8 cellular contexts compared by ENCODE assay signal in the genomic region with DNA sequence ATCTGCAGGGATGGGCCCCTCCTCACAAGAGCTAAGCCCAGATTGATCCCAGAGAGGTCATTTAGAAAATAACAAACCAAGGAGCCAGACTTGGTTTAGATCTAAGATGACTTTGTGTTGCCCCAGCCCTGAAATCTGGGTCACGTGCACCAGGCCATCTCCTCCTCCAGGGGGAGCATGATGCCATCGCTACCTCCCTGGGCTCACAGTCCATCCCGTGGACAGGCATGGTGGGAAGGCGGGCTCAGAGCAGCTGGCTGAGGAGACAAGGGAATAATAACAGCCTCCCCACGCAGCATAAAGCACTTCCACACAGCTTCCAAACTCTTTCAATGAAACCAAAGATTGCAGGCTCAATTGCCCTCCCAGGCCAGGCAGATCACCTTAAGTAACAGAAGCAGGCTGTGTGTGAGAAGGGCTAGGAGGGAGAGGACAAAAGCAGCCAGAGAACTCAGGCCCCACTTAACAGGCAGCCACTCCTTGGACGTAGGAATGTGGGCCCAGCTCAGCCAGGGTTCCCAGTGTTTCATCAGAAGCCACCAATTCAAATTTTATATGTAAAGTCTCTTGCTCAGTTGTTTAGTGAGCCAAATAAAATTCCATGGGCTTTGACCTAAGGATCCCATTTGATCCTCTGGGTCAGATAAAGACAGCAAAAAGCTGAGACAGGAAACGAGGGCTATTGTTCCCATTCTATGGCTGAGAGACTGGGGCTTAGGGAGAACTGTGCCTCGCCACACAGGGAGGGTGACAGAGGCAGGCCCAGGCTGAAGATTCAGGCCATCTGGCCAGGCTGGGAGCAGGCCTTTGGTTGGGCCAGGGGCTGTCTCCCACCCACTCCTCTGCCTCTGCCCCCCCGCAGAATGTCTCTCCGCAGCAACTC.
DNase-seq lines count a peak whose midpoint lies in the region; ATAC-seq and TF ChIP-seq lines count a peak whose summit lies in the region.

No MANE protein-coding gene starts in this region.

- H3K27me3 Mint-ChIP-seq in activated CD8-positive, alpha-beta T cell treated with anti-CD3 and anti-CD28 coated beads, Interleukin-2, amount 10 ng/mL, durations not matched to agents 7 days and 5 days (ENCODE audit: low read depth) = no peaks in the 10 kb centered on the region

- BruUV-seq in IMR-90 (replicated peaks; lab: Mats Ljungman, UMichigan) = no TSS peak

- H3K27me3 ChIP-seq in IMR-90 (ENCODE audit: control insufficient read depth, insufficient read depth, low read length) (no peaks in the 10 kb centered on the region), left ventricle myocardium inferior (ENCODE audit: low read depth) (no peaks in the 10 kb centered on the region), smooth muscle cell (ENCODE audit: low read depth) (no peaks in the 10 kb centered on the region)

- no peak overlapping the region for H2BK15ac ChIP-seq in IMR-90 (ENCODE audit: low read depth, low read length)

- H4K5ac ChIP-seq in IMR-90 (ENCODE audit: low read depth, low read length) = peak overlapping the region; percentile 4; the same call in 1 of the 2 replicates

- no peak overlapping the region for H3K56ac ChIP-seq in IMR-90 (ENCODE audit: extremely low read depth, insufficient read depth, low read length)

- H3K4me2 ChIP-seq in IMR-90 (ENCODE audit: low read depth, low read length) (no peak overlapping the region), smooth muscle cell (no peak overlapping the region)

- peak overlapping the region; percentile 18 for H2AK9ac ChIP-seq in IMR-90 (replicated peaks; ENCODE audit: low read depth, low read length, poor library complexity)

- no peaks in the 10 kb centered on the region for H3K36me3 Mint-ChIP-seq in activated CD8-positive, alpha-beta T cell treated with anti-CD3 and anti-CD28 coated beads, Interleukin-2, amount 10 ng/mL, durations not matched to agents 7 days and 5 days (ENCODE audit: low read depth)

- dilution Hi-C loops in IMR-90 (cut with HindIII; ENCODE audit: low sequenced_read_pairs, unreplicated experiment) = no loop called here

- no peak overlapping the region for H3K4me3 ChIP-seq in IMR-90 (ENCODE audit: insufficient read depth, low read depth, low read length)
- H3K4me3 ChIP-seq in left ventricle myocardium inferior = no peak overlapping the region
- H3K4me3 ChIP-seq in smooth muscle cell = no peak overlapping the region

- H4K20me1 ChIP-seq in IMR-90 (ENCODE audit: insufficient read depth, low read length) (no peaks in the 10 kb centered on the region), smooth muscle cell (ENCODE audit: low read depth) (no peaks in the 10 kb centered on the region)

- H3K4me1 Mint-ChIP-seq in activated CD8-positive, alpha-beta T cell treated with anti-CD3 and anti-CD28 coated beads, Interleukin-2, amount 10 ng/mL, durations not matched to agents 7 days and 5 days (ENCODE audit: low read depth) = no peaks in the 10 kb centered on the region

- H3K18ac ChIP-seq in IMR-90 (ENCODE audit: low read depth, low read length) = no peak overlapping the region

- H3K23ac ChIP-seq in IMR-90 (ENCODE audit: low read depth, low read length) = no peak overlapping the region

- 92% methylated on average over 2 of the region's 10 CpGs; no CpG with 5 or more reads in 1 of the 2 experiments for whole genome bisulfite sequencing in IMR-90 (ENCODE audit: extremely low coverage in 2 of 2, insufficient read length in 1 of 2), 2 experiments
- 41% methylated on average over 10 of the region's 10 CpGs for WGBS in smooth muscle cell (ENCODE audit: low lambda C conversion rate)

- peak; percentile 67 for TF ChIP-seq CTCF in IMR-90 (conservative IDR thresholded peaks at IDR 0.05; ENCODE audit: low read depth, low read length)
- peak; percentile 60 for TF ChIP-seq CTCF in left ventricle myocardium inferior (IDR thresholded peaks at IDR 0.05; ENCODE audit: borderline replicate concordance)
- peak; percentile 56 for TF ChIP-seq CTCF in smooth muscle cell (IDR thresholded peaks at IDR 0.05; ENCODE audit: borderline replicate concordance, insufficient read depth, poor library complexity, severe bottlenecking)

- no peak overlapping the region for H4K91ac ChIP-seq in IMR-90 (ENCODE audit: insufficient read depth, low read depth, low read length)

- H2BK5ac ChIP-seq in IMR-90 (ENCODE audit: low read depth, low read length, poor library complexity, severe bottlenecking) = no peak overlapping the region

- no peak overlapping the region for H3K9ac ChIP-seq in IMR-90 (ENCODE audit: low read depth, low read length)
- no peak overlapping the region for H3K9ac ChIP-seq in smooth muscle cell (ENCODE audit: low read depth)

- H2BK20ac ChIP-seq in IMR-90 (ENCODE audit: low read depth, low read length) = 0 out of 2 replicates have a peak overlapping the region, but pooled peaks have one; percentile 1

- peak; percentile 57 for TF ChIP-seq RAD21 in IMR-90 (IDR thresholded peaks at IDR 0.05; ENCODE audit: low read length)

- H3K36me3 ChIP-seq in IMR-90 (ENCODE audit: control insufficient read depth, insufficient read depth, low read length) (no peaks in the 10 kb centered on the region), left ventricle myocardium inferior (no peaks in the 10 kb centered on the region), smooth muscle cell (ENCODE audit: low read depth) (no peaks in the 10 kb centered on the region)

- DNase-seq in NCI-H345 (lab: John Stamatoyannopoulos, UW) = peak; percentile 12
- DNase-seq in NCI-H345 treated with DMSO at 0.1 percent for 48 hours (lab: John Stamatoyannopoulos, UW; ENCODE audit: unreplicated experiment) = no peak
- peak; percentile 60 for DNase-seq in IMR-90
- peak; percentile 30 for DNase-seq in activated CD8-positive, alpha-beta T cell treated with anti-CD3 and anti-CD28 coated beads, Interleukin-2, amount 10 ng/mL, durations not matched to agents 7 days and 5 days
- no peak for DNase-seq in left ventricle myocardium inferior
- DNase-seq in smooth muscle cell (lab: John Stamatoyannopoulos, UW; ENCODE audit: unreplicated experiment) = peak; percentile 12
- DNase-seq in activated effector memory CD4-positive, alpha-beta T cell treated with Interleukin-2 at 50 U/mL for 16 hours = no peak
- DNase-seq in activated CD4-positive, CD25-positive, alpha-beta regulatory T cell treated with anti-CD3 and anti-CD28 coated beads, Interleukin-2, amount 50 U/mL, for 72 hours = no peak

- POLR2A ChIA-PET in IMR-90 (lab: Charles Lee; ENCODE audit: unreplicated experiment) = no interaction called here
- POLR2A ChIA-PET in activated CD8-positive, alpha-beta T cell treated with anti-CD3 and anti-CD28 coated beads, Interleukin-2, amount 10 ng/mL, durations not matched to agents 7 days and 5 days (lab: Charles Lee) = no interaction called here

- H4K8ac ChIP-seq in IMR-90 (ENCODE audit: low read depth in 2 of 2, low read length in 2 of 2) = peak overlapping the region in 1 of 2 experiments; percentile 27; a peak in 1 of 4 replicates

- H3K9me3 Mint-ChIP-seq in activated CD8-positive, alpha-beta T cell treated with anti-CD3 and anti-CD28 coated beads, Interleukin-2, amount 10 ng/mL, durations not matched to agents 7 days and 5 days (ENCODE audit: insufficient read depth) = no peaks in the 10 kb centered on the region

- TF ChIP-seq POLR2A in IMR-90 (IDR thresholded peaks at IDR 0.05; ENCODE audit: low read depth, low read length) = no peak

- no peak overlapping the region for H3K4me3 Mint-ChIP-seq in activated CD8-positive, alpha-beta T cell treated with anti-CD3 and anti-CD28 coated beads, Interleukin-2, amount 10 ng/mL, durations not matched to agents 7 days and 5 days

- H2BK120ac ChIP-seq in IMR-90 (ENCODE audit: low read depth, low read length) = peak overlapping the region; percentile 44; the same call in 1 of the 2 replicates

- in situ Hi-C loops in IMR-90 (cut with MboI; ENCODE audit: low sequenced_read_pairs) = loop anchor here (25.0 kb wide), 1 partner anchor 390 kb away; no protein-coding TSS in a partner anchor

- ATAC-seq in IMR-90 (ENCODE audit: low read depth) = peak; percentile 98
- ATAC-seq in activated CD8-positive, alpha-beta T cell treated with anti-CD3 and anti-CD28 coated beads, Interleukin-2, amount 10 ng/mL, durations not matched to agents 7 days and 5 days = no peak

- H2AK5ac ChIP-seq in IMR-90 (ENCODE audit: low read depth, low read length) = 0 out of 2 replicates have a peak overlapping the region, but pooled peaks have one; percentile 12

- CTCF ChIA-PET in IMR-90 (lab: Yijun Ruan, JAX) = interaction anchor here (1.1 to 1.9 kb wide), 2 partner anchors 13 to 79 kb away, joined by 3 to 8 read pairs; no protein-coding TSS in a partner anchor
- CTCF ChIA-PET in activated CD8-positive, alpha-beta T cell treated with anti-CD3 and anti-CD28 coated beads, Interleukin-2, amount 10 ng/mL, durations not matched to agents 7 days and 5 days (lab: Charles Lee) = interaction anchor here (3.9 kb wide), 1 partner anchor 13 kb away, joined by 18 read pairs; no protein-coding TSS in a partner anchor

- peak overlapping the region; percentile 76 for H2AFZ ChIP-seq in IMR-90 (replicated peaks; ENCODE audit: low read length, poor library complexity)
- peak overlapping the region; percentile 10 for H2AFZ ChIP-seq in smooth muscle cell (ENCODE audit: low read depth)

- H3K9me3 ChIP-seq in IMR-90 (ENCODE audit: control insufficient read depth, insufficient read depth, low read length) (no peaks in the 10 kb centered on the region), left ventricle myocardium inferior (replicated peaks) (no peaks in the 10 kb centered on the region), smooth muscle cell (replicated peaks; ENCODE audit: low read depth) (no peaks in the 10 kb centered on the region)

- no peaks in the 10 kb centered on the region for H3K79me1 ChIP-seq in IMR-90 (ENCODE audit: low read depth in 1 of 2, low read length in 2 of 2)

- H3K4me1 ChIP-seq in IMR-90 (ENCODE audit: control insufficient read depth, insufficient read depth, low read length) (peaks cover 2% of the 10 kb centered on the region; the same call in 1 of the 2 replicates), left ventricle myocardium inferior (no peaks in the 10 kb centered on the region), smooth muscle cell (ENCODE audit: low read depth) (peaks cover 15% of the 10 kb centered on the region)

- no peaks in the 10 kb centered on the region for H3K79me2 ChIP-seq in smooth muscle cell (ENCODE audit: low read depth)

- no peaks in the 10 kb centered on the region for H3F3A ChIP-seq in smooth muscle cell (ENCODE audit: low read depth)

- peak overlapping the region; percentile 63 for H3K4ac ChIP-seq in IMR-90 (ENCODE audit: low read depth, low read length)

- no peak overlapping the region for H3K27ac Mint-ChIP-seq in activated CD8-positive, alpha-beta T cell treated with anti-CD3 and anti-CD28 coated beads, Interleukin-2, amount 10 ng/mL, durations not matched to agents 7 days and 5 days

- intact Hi-C loops in IMR-90 (cut with micrococcal nuclease) (no loop called here), left ventricle myocardium inferior (cut with micrococcal nuclease) (no loop called here)

- peak overlapping the region; percentile 21; the same call in 1 of the 2 replicates for H3K14ac ChIP-seq in IMR-90 (replicated peaks; ENCODE audit: low read depth, low read length)

- no peak overlapping the region for H3K27ac ChIP-seq in IMR-90 (ENCODE audit: insufficient read depth, low read length)
- H3K27ac ChIP-seq in left ventricle myocardium inferior (replicated peaks) = no peak overlapping the region
- no peak overlapping the region for H3K27ac ChIP-seq in smooth muscle cell (ENCODE audit: low read depth)

- H3K9me1 ChIP-seq in IMR-90 (ENCODE audit: insufficient read depth, low read length) = peaks cover 10% of the 10 kb centered on the region

Comparison
In these comparisons a context has a peak if more than half of its experiments do, and no peak if none do; other contexts are left out.
1. DNase-seq: peak in NCI-H345 (single experiment), IMR-90 (single experiment), activated CD8-positive, alpha-beta T cell treated with anti-CD3 and anti-CD28 coated beads, Interleukin-2, amount 10 ng/mL, durations not matched to agents 7 days and 5 days (single experiment) and smooth muscle cell (single experiment); none in NCI-H345 treated with DMSO at 0.1 percent for 48 hours (single experiment), left ventricle myocardium inferior (single experiment), activated effector memory CD4-positive, alpha-beta T cell treated with Interleukin-2 at 50 U/mL for 16 hours (single experiment) and activated CD4-positive, CD25-positive, alpha-beta regulatory T cell treated with anti-CD3 and anti-CD28 coated beads, Interleukin-2, amount 50 U/mL, for 72 hours (single experiment).
2. Peak in every context shown above with its lines, with median percentiles within 50 percentile points of each other: CTCF ChIP-seq.